1 cellular context compared by ENCODE assay signal in genomic region chr1:24413350-24414163, GRCh38.
TF ChIP-seq lines count a peak whose summit lies in the region.

Gene STPG1 (minus strand): TSS chr1:24413782. CDS start chr1:24401388, 12,394 bp downstream.

TF ChIP-seq in HepG2, 621 proteins besides CTCF, POLR2A, EP300 and RAD21 (continued from another document and continues in another):
- TF ChIP-seq HMGXB4 (CRISPR knock-in tag; IDR thresholded peaks at IDR 0.05; ENCODE audit: borderline replicate concordance in 1 of 2, low read depth in 1 of 2) (peak; percentile 34 to 52; a peak in 1 of 4 replicates), CERS6 (CRISPR knock-in tag; IDR thresholded peaks at IDR 0.05) (no peak), AKNA (CRISPR knock-in tag; IDR thresholded peaks at IDR 0.05; ENCODE audit: borderline replicate concordance) (no peak), IRF9 (CRISPR knock-in tag; IDR thresholded peaks at IDR 0.05; ENCODE audit: borderline replicate concordance) (peak; percentile 55; the same call in 1 of the 2 replicates), ZNF33A (CRISPR knock-in tag; IDR thresholded peaks at IDR 0.05; ENCODE audit: borderline replicate concordance) (peak; percentile 52; the same call in 1 of the 2 replicates), TP53 (CRISPR knock-in tag; conservative IDR thresholded peaks at IDR 0.05) (no peak), AHR (CRISPR knock-in tag; IDR thresholded peaks at IDR 0.05) (no peak), HINFP (CRISPR knock-in tag; IDR thresholded peaks at IDR 0.05; ENCODE audit: low read depth) (peak; percentile 100), ZNF275 (CRISPR knock-in tag; IDR thresholded peaks at IDR 0.05; ENCODE audit: borderline replicate concordance) (no peak), ZNF782 (CRISPR knock-in tag; IDR thresholded peaks at IDR 0.05; ENCODE audit: borderline replicate concordance) (no peak), ZFP91 (CRISPR knock-in tag; IDR thresholded peaks at IDR 0.05; ENCODE audit: borderline replicate concordance) (peak; percentile 60; the same call in 1 of the 2 replicates), HCFC1 (IDR thresholded peaks at IDR 0.05; ENCODE audit: low read depth, low read length) (no peak), CEBPB (IDR thresholded peaks at IDR 0.05; ENCODE audit: borderline replicate concordance, low read depth, low read length) (peak; percentile 65; the same call in 1 of the 2 replicates), ZNF3 (CRISPR knock-in tag; IDR thresholded peaks at IDR 0.05) (no peak), MBD4 (IDR thresholded peaks at IDR 0.05; ENCODE audit: borderline replicate concordance, low read length) (no peak), ZSCAN9 (CRISPR knock-in tag; IDR thresholded peaks at IDR 0.05; ENCODE audit: borderline replicate concordance) (no peak), TCF12 (IDR thresholded peaks at IDR 0.05) (no peak), TCF12 (CRISPR knock-in tag; IDR thresholded peaks at IDR 0.05) (no peak), ZMYM4 (CRISPR knock-in tag; IDR thresholded peaks at IDR 0.05) (0 out of 2 replicates have a peak, but pooled peaks have one; percentile 15), KAT7 (CRISPR knock-in tag; IDR thresholded peaks at IDR 0.05; ENCODE audit: borderline replicate concordance) (no peak), ZSCAN20 (CRISPR knock-in tag; IDR thresholded peaks at IDR 0.05; ENCODE audit: borderline replicate concordance) (no peak), ETS1 (CRISPR knock-in tag; IDR thresholded peaks at IDR 0.05) (0 out of 2 replicates have a peak, but pooled peaks have one; percentile 28), ARNT2 (CRISPR knock-in tag; IDR thresholded peaks at IDR 0.05; ENCODE audit: low read depth) (no peak), TEF (CRISPR knock-in tag; IDR thresholded peaks at IDR 0.05) (no peak), GABPA (IDR thresholded peaks at IDR 0.05; ENCODE audit: low read depth, low read length) (peak; percentile 47; the same call in 1 of the 2 replicates), GABPA (CRISPR knock-in tag; IDR thresholded peaks at IDR 0.05; ENCODE audit: low read depth) (peak; percentile 68), ELF4 (CRISPR knock-in tag; IDR thresholded peaks at IDR 0.05; ENCODE audit: borderline replicate concordance) (peak; percentile 89; the same call in 1 of the 2 replicates), RFX1 (IDR thresholded peaks at IDR 0.05) (peak; percentile 88), SKIL (CRISPR knock-in tag; IDR thresholded peaks at IDR 0.05; ENCODE audit: borderline replicate concordance) (no peak), ZNF432 (CRISPR knock-in tag; IDR thresholded peaks at IDR 0.05; ENCODE audit: borderline replicate concordance) (no peak), NFYB (CRISPR knock-in tag; IDR thresholded peaks at IDR 0.05) (peak; percentile 88), ZNF816 (CRISPR knock-in tag; IDR thresholded peaks at IDR 0.05; ENCODE audit: borderline replicate concordance) (0 out of 2 replicates have a peak, but pooled peaks have one; percentile 40), U2AF2 (IDR thresholded peaks at IDR 0.05; ENCODE audit: low read depth, low read length) (peak; percentile 89; the same call in 1 of the 2 replicates), TFDP1 (CRISPR knock-in tag; IDR thresholded peaks at IDR 0.05; ENCODE audit: borderline replicate concordance) (peak; percentile 27; the same call in 1 of the 2 replicates), ZMAT5 (CRISPR knock-in tag; IDR thresholded peaks at IDR 0.05; ENCODE audit: borderline replicate concordance, low read depth) (no peak), ZNF709 (CRISPR knock-in tag; IDR thresholded peaks at IDR 0.05) (peak; percentile 62; the same call in 1 of the 2 replicates), ZNF883 (CRISPR knock-in tag; IDR thresholded peaks at IDR 0.05; ENCODE audit: not compliant biosample characterization) (no peak)
